In the genomic region with DNA sequence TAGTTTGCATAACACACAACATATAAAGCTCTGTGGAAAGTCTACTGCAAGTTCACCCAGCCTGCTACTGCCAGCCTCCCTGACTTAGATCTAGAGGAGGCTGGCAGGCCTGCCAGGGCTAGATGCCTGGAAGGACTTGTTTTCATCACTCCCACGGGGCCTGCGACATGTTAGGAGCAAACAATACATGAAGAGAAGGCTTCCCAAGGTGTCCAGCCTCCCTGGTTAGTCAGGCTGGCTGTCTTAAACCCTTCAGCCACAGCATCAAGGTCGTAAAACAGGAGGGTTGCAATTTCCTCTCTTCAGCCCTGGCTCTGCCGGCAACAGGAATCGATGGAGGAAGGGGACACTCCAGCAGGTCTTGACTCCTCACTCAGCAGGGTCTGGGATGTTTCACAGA, we compare ENCODE assay signal across 25 cellular contexts.
DNase-seq lines count a peak whose midpoint lies in the region; ATAC-seq and TF ChIP-seq lines count a peak whose summit lies in the region.
"Had no signal": no experiment of that assay in that cellular context is flagged by ENCODE, and none has a peak within 500 bp of the region (broad histone marks: within the 10 kb centered on the region; RNA-seq: fewer than 3 reads in every experiment).

No MANE protein-coding gene starts in this region.

- intact Hi-C loops in Right ventricle myocardium superior (cut with DNase I): no loop called here

- no peak overlapping the region for H3K27ac ChIP-seq in right atrium auricular region
- H3K27ac ChIP-seq: foreskin keratinocyte, right lobe of liver, upper lobe of right lung had no signal

- DNase-seq in Right ventricle myocardium superior (no peak), right atrium auricular region (ENCODE audit: low spot score) (no peak), HFFc6 (no peak), fibroblast of villous mesenchyme (ENCODE audit: low read depth) (peak; percentile 29), COLO829 (ENCODE audit: low spot score) (no peak), NCI-H1048 (lab: John Stamatoyannopoulos, UW) (no peak)
- DNase-seq: activated CD8-positive, alpha-beta T cell treated with anti-CD3 and anti-CD28 coated beads for 36 hours; activated naive CD8-positive, alpha-beta T cell treated with anti-CD3 and anti-CD28 coated beads for 36 hours; aorta; Calu3; effector memory CD4-positive, alpha-beta T cell; foreskin keratinocyte; HCEC 1CT; NCI-H146; NCI-H2171; NCI-H524 treated with DMSO at 0.1 percent for 48 hours; posterior cingulate gyrus; right lobe of liver; stimulated activated CD4-positive, alpha-beta T cell treated with anti-CD3 and anti-CD28 coated beads, Interleukin-4, amount 100 ng/mL, for 4 hours; stimulated activated naive B cell treated with anti-CD40 and anti-IgM and Interleukin-4, amounts not matched to agents 10 μg/mL and 1 μg/mL and 100 μg/mL, for 72 hours; upper lobe of right lung had no signal

- H3K27me3 ChIP-seq in right atrium auricular region: no peaks in the 10 kb centered on the region
- H3K27me3 ChIP-seq: foreskin keratinocyte, right lobe of liver, upper lobe of right lung had no signal

- peaks cover 20% of the 10 kb centered on the region for H3K9me3 Mint-ChIP-seq in HFFc6
- H3K9me3 Mint-ChIP-seq: activated CD8-positive, alpha-beta T cell treated with anti-CD3 and anti-CD28 coated beads for 36 hours; activated naive CD8-positive, alpha-beta T cell treated with anti-CD3 and anti-CD28 coated beads for 36 hours; activated T-helper 17 cell treated with anti-CD3 and anti-CD28 coated beads, Interleukin-2, amount 50 U/mL, for 72 hours had no signal

- ATAC-seq in Right ventricle myocardium superior (ENCODE audit: poor library complexity) (peak; percentile 36), GM18517 (IDR thresholded peaks at IDR 0.05; ENCODE audit: unreplicated experiment) (no peak)
- ATAC-seq: activated CD8-positive, alpha-beta T cell treated with anti-CD3 and anti-CD28 coated beads for 36 hours; activated T-helper 17 cell treated with anti-CD3 and anti-CD28 coated beads, Interleukin-2, amount 50 U/mL, for 72 hours; foreskin keratinocyte; K562; right lobe of liver; stimulated activated naive B cell treated with anti-CD40 and anti-IgM and Interleukin-4, amounts not matched to agents 10 μg/mL and 1 μg/mL and 100 μg/mL, for 72 hours; upper lobe of right lung had no signal

- TF ChIP-seq CTCF in right atrium auricular region (IDR thresholded peaks at IDR 0.05): no peak
- no peak for TF ChIP-seq CTCF in HFFc6 (IDR thresholded peaks at IDR 0.05)
- no peak for TF ChIP-seq CTCF in fibroblast of villous mesenchyme (IDR thresholded peaks at IDR 0.05; ENCODE audit: insufficient read depth, low read depth, low read length)

- H3K36me3 Mint-ChIP-seq in HFFc6 (ENCODE audit: low read depth): peaks cover 23% of the 10 kb centered on the region
- H3K36me3 Mint-ChIP-seq: activated naive CD8-positive, alpha-beta T cell treated with anti-CD3 and anti-CD28 coated beads for 36 hours; CD14-positive monocyte; stimulated activated naive B cell treated with anti-CD40 and anti-IgM and Interleukin-4, amounts not matched to agents 10 μg/mL and 1 μg/mL and 100 μg/mL, for 72 hours had no signal

- H3K4me1 ChIP-seq in right atrium auricular region: no peaks in the 10 kb centered on the region
- H3K4me1 ChIP-seq: right lobe of liver, upper lobe of right lung had no signal

- peaks cover 32% of the 10 kb centered on the region for H3K4me1 Mint-ChIP-seq in HFFc6 (ENCODE audit: low read depth)
- H3K4me1 Mint-ChIP-seq: activated naive CD8-positive, alpha-beta T cell treated with anti-CD3 and anti-CD28 coated beads for 36 hours; activated T-helper 17 cell treated with anti-CD3 and anti-CD28 coated beads, Interleukin-2, amount 50 U/mL, for 72 hours; CD14-positive monocyte; stimulated activated naive B cell treated with anti-CD40 and anti-IgM and Interleukin-4, amounts not matched to agents 10 μg/mL and 1 μg/mL and 100 μg/mL, for 72 hours had no signal

- no peak overlapping the region for H3K4me3 Mint-ChIP-seq in HFFc6
- H3K4me3 Mint-ChIP-seq: activated CD8-positive, alpha-beta T cell treated with anti-CD3 and anti-CD28 coated beads for 36 hours; activated naive CD8-positive, alpha-beta T cell treated with anti-CD3 and anti-CD28 coated beads for 36 hours; activated T-helper 17 cell treated with anti-CD3 and anti-CD28 coated beads, Interleukin-2, amount 50 U/mL, for 72 hours; CD14-positive monocyte; stimulated activated naive B cell treated with anti-CD40 and anti-IgM and Interleukin-4, amounts not matched to agents 10 μg/mL and 1 μg/mL and 100 μg/mL, for 72 hours had no signal

- H3K27me3 Mint-ChIP-seq in HFFc6 (ENCODE audit: insufficient read depth): no peaks in the 10 kb centered on the region; the same call in 1 of the 2 replicates
- H3K27me3 Mint-ChIP-seq: activated naive CD8-positive, alpha-beta T cell treated with anti-CD3 and anti-CD28 coated beads for 36 hours; stimulated activated naive B cell treated with anti-CD40 and anti-IgM and Interleukin-4, amounts not matched to agents 10 μg/mL and 1 μg/mL and 100 μg/mL, for 72 hours had no signal

- H3K36me3 ChIP-seq in right atrium auricular region: no peaks in the 10 kb centered on the region
- H3K36me3 ChIP-seq: right lobe of liver, upper lobe of right lung had no signal

- no peaks in the 10 kb centered on the region for H3K9me3 ChIP-seq in right atrium auricular region
- H3K9me3 ChIP-seq: right lobe of liver, upper lobe of right lung had no signal

- no peak overlapping the region for H3K4me3 ChIP-seq in right atrium auricular region
- no peak overlapping the region for H3K4me3 ChIP-seq in fibroblast of villous mesenchyme (ENCODE audit: low read depth, low read length)
- H3K4me3 ChIP-seq: K562, right lobe of liver, upper lobe of right lung had no signal

- H3K27ac Mint-ChIP-seq in HFFc6: peak overlapping the region; percentile 46
- H3K27ac Mint-ChIP-seq: activated CD8-positive, alpha-beta T cell treated with anti-CD3 and anti-CD28 coated beads for 36 hours; activated naive CD8-positive, alpha-beta T cell treated with anti-CD3 and anti-CD28 coated beads for 36 hours; activated T-helper 17 cell treated with anti-CD3 and anti-CD28 coated beads, Interleukin-2, amount 50 U/mL, for 72 hours; CD14-positive monocyte; stimulated activated naive B cell treated with anti-CD40 and anti-IgM and Interleukin-4, amounts not matched to agents 10 μg/mL and 1 μg/mL and 100 μg/mL, for 72 hours had no signal
